ENCODE assay signal across 1 cellular context in the genomic region with DNA sequence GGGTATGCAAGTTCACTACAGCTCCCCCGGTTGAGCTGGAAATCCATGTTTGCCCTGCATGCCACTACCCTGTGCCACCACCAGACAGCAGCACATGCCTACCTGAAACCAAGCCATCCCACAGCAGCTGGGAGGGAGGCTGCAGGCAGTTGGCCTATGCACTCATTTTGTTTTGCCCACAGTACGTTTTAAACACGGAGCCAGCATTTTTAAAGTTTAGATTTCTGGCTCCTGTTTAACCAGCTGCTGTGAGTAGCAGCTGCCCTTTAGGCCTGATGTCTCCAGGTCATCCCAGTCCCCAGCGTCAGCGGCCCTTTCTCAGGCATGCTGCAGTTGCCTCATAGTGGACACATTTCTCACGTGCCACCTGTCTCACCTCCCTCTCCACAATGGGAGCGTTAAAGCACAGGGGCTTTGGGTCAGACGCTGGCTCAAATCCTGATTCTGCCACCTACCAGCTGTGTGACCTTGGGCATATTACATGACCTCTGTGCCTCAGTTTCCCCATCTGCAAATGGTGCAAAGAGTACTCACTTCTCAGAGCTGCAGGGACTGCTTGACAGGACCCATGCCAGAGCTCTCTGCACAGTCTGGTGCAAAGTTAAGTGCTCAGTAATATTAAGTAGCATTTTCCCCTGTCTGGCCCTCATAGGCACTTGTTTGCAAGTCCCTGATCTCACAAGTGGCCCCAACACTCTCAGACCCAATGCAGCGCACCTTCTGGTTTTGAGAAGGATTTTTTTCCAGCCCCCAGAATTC.
TF ChIP-seq lines count a peak whose summit lies in the region.

No MANE protein-coding gene starts in this region.

TF ChIP-seq in HepG2, 621 proteins besides CTCF, POLR2A, EP300 and RAD21 (continued from another document and continues in another):
- TF ChIP-seq, protein P1, sequence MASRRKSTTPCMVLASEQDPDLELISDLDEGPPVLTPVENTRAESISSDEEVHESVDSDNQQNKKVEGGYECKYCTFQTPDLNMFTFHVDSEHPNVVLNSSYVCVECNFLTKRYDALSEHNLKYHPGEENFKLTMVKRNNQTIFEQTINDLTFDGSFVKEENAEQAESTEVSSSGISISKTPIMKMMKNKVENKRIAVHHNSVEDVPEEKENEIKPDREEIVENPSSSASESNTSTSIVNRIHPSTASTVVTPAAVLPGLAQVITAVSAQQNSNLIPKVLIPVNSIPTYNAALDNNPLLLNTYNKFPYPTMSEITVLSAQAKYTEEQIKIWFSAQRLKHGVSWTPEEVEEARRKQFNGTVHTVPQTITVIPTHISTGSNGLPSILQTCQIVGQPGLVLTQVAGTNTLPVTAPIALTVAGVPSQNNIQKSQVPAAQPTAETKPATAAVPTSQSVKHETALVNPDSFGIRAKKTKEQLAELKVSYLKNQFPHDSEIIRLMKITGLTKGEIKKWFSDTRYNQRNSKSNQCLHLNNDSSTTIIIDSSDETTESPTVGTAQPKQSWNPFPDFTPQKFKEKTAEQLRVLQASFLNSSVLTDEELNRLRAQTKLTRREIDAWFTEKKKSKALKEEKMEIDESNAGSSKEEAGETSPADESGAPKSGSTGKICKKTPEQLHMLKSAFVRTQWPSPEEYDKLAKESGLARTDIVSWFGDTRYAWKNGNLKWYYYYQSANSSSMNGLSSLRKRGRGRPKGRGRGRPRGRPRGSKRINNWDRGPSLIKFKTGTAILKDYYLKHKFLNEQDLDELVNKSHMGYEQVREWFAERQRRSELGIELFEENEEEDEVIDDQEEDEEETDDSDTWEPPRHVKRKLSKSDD (CRISPR knock-in tag; IDR thresholded peaks at IDR 0.05; ENCODE audit: low read depth) = 0 out of 2 replicates have a peak, but pooled peaks have one; percentile 72
- TF ChIP-seq ZNF256 (CRISPR knock-in tag; conservative IDR thresholded peaks at IDR 0.05) (no peak), NR2F2 (IDR thresholded peaks at IDR 0.05; ENCODE audit: borderline replicate concordance, low read depth) (no peak), ELF4 (CRISPR knock-in tag; IDR thresholded peaks at IDR 0.05; ENCODE audit: borderline replicate concordance) (no peak; the same call in 1 of the 2 replicates), HMGA1 (CRISPR knock-in tag; conservative IDR thresholded peaks at IDR 0.05) (no peak), ZMYM4 (CRISPR knock-in tag; IDR thresholded peaks at IDR 0.05) (peak; percentile 69; the same call in 1 of the 2 replicates), GLI4 (CRISPR knock-in tag; IDR thresholded peaks at IDR 0.05; ENCODE audit: borderline replicate concordance) (no peak; the same call in 1 of the 2 replicates), ZKSCAN8 (CRISPR knock-in tag; IDR thresholded peaks at IDR 0.05; ENCODE audit: borderline replicate concordance) (no peak), PTBP1 (IDR thresholded peaks at IDR 0.05; ENCODE audit: low read depth, low read length, poor library complexity, severe bottlenecking) (no peak), HMG20B (CRISPR knock-in tag; conservative IDR thresholded peaks at IDR 0.05) (no peak), HNRNPK (IDR thresholded peaks at IDR 0.05; ENCODE audit: low read depth, low read length, poor library complexity, severe bottlenecking) (no peak), PAWR (CRISPR knock-in tag; IDR thresholded peaks at IDR 0.05; ENCODE audit: borderline replicate concordance) (no peak), ZNF264 (CRISPR knock-in tag; IDR thresholded peaks at IDR 0.05) (no peak), PHF20 (CRISPR knock-in tag; IDR thresholded peaks at IDR 0.05) (no peak), ATF7-NPFF (CRISPR knock-in tag; IDR thresholded peaks at IDR 0.05; ENCODE audit: low read depth) (no peak), ZFP36L2 (CRISPR knock-in tag; IDR thresholded peaks at IDR 0.05) (no peak), KDM2A (CRISPR knock-in tag; IDR thresholded peaks at IDR 0.05; ENCODE audit: borderline replicate concordance, low read depth) (peak; percentile 93; the same call in 1 of the 2 replicates), ZNF7 (CRISPR knock-in tag; IDR thresholded peaks at IDR 0.05) (no peak), ATF7 (IDR thresholded peaks at IDR 0.05) (no peak), ATF7 (CRISPR knock-in tag; IDR thresholded peaks at IDR 0.05) (no peak), ZFP37 (CRISPR knock-in tag; IDR thresholded peaks at IDR 0.05; ENCODE audit: borderline replicate concordance) (no peak), ZFX (CRISPR knock-in tag; IDR thresholded peaks at IDR 0.05; ENCODE audit: low read depth) (peak; percentile 74; the same call in 1 of the 2 replicates), FOXP1 (IDR thresholded peaks at IDR 0.05) (no peak), FOXP1 (CRISPR knock-in tag; IDR thresholded peaks at IDR 0.05) (no peak), KMT2A (CRISPR knock-in tag; IDR thresholded peaks at IDR 0.05) (no peak), RBFOX2 (IDR thresholded peaks at IDR 0.05; ENCODE audit: low read depth, low read length) (no peak), TBL1XR1 (IDR thresholded peaks at IDR 0.05; ENCODE audit: borderline replicate concordance, low read length, partially characterized antibody) (peak; percentile 41), NR2F1 (CRISPR knock-in tag; IDR thresholded peaks at IDR 0.05) (peak; percentile 11 to 43; a peak in 1 of 4 replicates), ZFP82 (CRISPR knock-in tag; IDR thresholded peaks at IDR 0.05; ENCODE audit: borderline replicate concordance) (no peak), ZNF354B (CRISPR knock-in tag; IDR thresholded peaks at IDR 0.05) (no peak), ISL2 (CRISPR knock-in tag; IDR thresholded peaks at IDR 0.05) (no peak), ZNF720 (CRISPR knock-in tag; IDR thresholded peaks at IDR 0.05) (no peak), LCORL (IDR thresholded peaks at IDR 0.05) (no peak), LCORL (CRISPR knock-in tag; IDR thresholded peaks at IDR 0.05) (peak; percentile 97), ZBTB1 (CRISPR knock-in tag; IDR thresholded peaks at IDR 0.05; ENCODE audit: borderline replicate concordance) (no peak), ZNF30 (CRISPR knock-in tag; IDR thresholded peaks at IDR 0.05) (no peak), ZNF44 (CRISPR knock-in tag; IDR thresholded peaks at IDR 0.05) (no peak), ZNF33A (CRISPR knock-in tag; IDR thresholded peaks at IDR 0.05; ENCODE audit: borderline replicate concordance) (no peak), BORCS8-MEF2B (CRISPR knock-in tag; IDR thresholded peaks at IDR 0.05) (peak; percentile 71), ZNF446 (CRISPR knock-in tag; IDR thresholded peaks at IDR 0.05) (no peak), MEIS2 (CRISPR knock-in tag; IDR thresholded peaks at IDR 0.05) (no peak), NFATC3 (CRISPR knock-in tag; IDR thresholded peaks at IDR 0.05) (no peak)
- TF ChIP-seq, protein P2, sequence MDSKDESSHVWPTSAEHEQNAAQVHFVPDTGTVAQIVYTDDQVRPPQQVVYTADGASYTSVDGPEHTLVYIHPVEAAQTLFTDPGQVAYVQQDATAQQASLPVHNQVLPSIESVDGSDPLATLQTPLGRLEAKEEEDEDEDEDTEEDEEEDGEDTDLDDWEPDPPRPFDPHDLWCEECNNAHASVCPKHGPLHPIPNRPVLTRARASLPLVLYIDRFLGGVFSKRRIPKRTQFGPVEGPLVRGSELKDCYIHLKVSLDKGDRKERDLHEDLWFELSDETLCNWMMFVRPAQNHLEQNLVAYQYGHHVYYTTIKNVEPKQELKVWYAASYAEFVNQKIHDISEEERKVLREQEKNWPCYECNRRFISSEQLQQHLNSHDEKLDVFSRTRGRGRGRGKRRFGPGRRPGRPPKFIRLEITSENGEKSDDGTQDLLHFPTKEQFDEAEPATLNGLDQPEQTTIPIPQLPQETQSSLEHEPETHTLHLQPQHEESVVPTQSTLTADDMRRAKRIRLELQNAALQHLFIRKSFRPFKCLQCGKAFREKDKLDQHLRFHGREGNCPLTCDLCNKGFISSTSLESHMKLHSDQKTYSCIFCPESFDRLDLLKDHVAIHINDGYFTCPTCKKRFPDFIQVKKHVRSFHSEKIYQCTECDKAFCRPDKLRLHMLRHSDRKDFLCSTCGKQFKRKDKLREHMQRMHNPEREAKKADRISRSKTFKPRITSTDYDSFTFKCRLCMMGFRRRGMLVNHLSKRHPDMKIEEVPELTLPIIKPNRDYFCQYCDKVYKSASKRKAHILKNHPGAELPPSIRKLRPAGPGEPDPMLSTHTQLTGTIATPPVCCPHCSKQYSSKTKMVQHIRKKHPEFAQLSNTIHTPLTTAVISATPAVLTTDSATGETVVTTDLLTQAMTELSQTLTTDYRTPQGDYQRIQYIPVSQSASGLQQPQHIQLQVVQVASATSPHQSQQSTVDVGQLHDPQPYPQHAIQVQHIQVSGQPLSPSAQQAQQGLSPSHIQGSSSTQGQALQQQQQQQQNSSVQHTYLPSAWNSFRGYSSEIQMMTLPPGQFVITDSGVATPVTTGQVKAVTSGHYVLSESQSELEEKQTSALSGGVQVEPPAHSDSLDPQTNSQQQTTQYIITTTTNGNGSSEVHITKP (CRISPR knock-in tag; IDR thresholded peaks at IDR 0.05; ENCODE audit: low read depth) = no peak
- TF ChIP-seq, protein P3, sequence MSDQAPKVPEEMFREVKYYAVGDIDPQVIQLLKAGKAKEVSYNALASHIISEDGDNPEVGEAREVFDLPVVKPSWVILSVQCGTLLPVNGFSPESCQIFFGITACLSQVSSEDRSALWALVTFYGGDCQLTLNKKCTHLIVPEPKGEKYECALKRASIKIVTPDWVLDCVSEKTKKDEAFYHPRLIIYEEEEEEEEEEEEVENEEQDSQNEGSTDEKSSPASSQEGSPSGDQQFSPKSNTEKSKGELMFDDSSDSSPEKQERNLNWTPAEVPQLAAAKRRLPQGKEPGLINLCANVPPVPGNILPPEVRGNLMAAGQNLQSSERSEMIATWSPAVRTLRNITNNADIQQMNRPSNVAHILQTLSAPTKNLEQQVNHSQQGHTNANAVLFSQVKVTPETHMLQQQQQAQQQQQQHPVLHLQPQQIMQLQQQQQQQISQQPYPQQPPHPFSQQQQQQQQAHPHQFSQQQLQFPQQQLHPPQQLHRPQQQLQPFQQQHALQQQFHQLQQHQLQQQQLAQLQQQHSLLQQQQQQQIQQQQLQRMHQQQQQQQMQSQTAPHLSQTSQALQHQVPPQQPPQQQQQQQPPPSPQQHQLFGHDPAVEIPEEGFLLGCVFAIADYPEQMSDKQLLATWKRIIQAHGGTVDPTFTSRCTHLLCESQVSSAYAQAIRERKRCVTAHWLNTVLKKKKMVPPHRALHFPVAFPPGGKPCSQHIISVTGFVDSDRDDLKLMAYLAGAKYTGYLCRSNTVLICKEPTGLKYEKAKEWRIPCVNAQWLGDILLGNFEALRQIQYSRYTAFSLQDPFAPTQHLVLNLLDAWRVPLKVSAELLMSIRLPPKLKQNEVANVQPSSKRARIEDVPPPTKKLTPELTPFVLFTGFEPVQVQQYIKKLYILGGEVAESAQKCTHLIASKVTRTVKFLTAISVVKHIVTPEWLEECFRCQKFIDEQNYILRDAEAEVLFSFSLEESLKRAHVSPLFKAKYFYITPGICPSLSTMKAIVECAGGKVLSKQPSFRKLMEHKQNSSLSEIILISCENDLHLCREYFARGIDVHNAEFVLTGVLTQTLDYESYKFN (CRISPR knock-in tag; conservative IDR thresholded peaks at IDR 0.05) = peak; percentile 40; the same call in 1 of the 2 replicates
- TF ChIP-seq, protein P4, sequence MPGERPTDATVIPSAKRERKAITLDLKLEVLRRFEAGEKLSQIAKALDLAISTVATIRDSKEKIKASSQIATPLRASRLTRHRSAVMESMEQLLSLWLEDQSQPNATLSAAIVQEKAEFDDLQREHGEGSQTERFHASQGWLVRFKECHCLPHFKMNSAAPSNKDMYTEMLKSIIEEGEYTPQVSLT (CRISPR knock-in tag; IDR thresholded peaks at IDR 0.05; ENCODE audit: borderline replicate concordance, low read depth) = no peak
- TF ChIP-seq, protein P5, sequence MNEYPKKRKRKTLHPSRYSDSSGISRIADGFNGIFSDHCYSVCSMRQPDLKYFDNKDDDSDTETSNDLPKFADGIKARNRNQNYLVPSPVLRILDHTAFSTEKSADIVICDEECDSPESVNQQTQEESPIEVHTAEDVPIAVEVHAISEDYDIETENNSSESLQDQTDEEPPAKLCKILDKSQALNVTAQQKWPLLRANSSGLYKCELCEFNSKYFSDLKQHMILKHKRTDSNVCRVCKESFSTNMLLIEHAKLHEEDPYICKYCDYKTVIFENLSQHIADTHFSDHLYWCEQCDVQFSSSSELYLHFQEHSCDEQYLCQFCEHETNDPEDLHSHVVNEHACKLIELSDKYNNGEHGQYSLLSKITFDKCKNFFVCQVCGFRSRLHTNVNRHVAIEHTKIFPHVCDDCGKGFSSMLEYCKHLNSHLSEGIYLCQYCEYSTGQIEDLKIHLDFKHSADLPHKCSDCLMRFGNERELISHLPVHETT (CRISPR knock-in tag; conservative IDR thresholded peaks at IDR 0.05) = no peak; the same call in 1 of the 2 replicates
- TF ChIP-seq, protein P6, sequence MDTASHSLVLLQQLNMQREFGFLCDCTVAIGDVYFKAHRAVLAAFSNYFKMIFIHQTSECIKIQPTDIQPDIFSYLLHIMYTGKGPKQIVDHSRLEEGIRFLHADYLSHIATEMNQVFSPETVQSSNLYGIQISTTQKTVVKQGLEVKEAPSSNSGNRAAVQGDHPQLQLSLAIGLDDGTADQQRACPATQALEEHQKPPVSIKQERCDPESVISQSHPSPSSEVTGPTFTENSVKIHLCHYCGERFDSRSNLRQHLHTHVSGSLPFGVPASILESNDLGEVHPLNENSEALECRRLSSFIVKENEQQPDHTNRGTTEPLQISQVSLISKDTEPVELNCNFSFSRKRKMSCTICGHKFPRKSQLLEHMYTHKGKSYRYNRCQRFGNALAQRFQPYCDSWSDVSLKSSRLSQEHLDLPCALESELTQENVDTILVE (CRISPR knock-in tag; IDR thresholded peaks at IDR 0.05) = 0 out of 2 replicates have a peak, but pooled peaks have one; percentile 45
- TF ChIP-seq, protein P7, sequence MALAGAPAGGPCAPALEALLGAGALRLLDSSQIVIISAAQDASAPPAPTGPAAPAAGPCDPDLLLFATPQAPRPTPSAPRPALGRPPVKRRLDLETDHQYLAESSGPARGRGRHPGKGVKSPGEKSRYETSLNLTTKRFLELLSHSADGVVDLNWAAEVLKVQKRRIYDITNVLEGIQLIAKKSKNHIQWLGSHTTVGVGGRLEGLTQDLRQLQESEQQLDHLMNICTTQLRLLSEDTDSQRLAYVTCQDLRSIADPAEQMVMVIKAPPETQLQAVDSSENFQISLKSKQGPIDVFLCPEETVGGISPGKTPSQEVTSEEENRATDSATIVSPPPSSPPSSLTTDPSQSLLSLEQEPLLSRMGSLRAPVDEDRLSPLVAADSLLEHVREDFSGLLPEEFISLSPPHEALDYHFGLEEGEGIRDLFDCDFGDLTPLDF (CRISPR knock-in tag; IDR thresholded peaks at IDR 0.05) = no peak
- TF ChIP-seq, protein P8, sequence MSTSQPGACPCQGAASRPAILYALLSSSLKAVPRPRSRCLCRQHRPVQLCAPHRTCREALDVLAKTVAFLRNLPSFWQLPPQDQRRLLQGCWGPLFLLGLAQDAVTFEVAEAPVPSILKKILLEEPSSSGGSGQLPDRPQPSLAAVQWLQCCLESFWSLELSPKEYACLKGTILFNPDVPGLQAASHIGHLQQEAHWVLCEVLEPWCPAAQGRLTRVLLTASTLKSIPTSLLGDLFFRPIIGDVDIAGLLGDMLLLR (CRISPR knock-in tag; IDR thresholded peaks at IDR 0.05) = peak; percentile 53
- TF ChIP-seq, protein P9, sequence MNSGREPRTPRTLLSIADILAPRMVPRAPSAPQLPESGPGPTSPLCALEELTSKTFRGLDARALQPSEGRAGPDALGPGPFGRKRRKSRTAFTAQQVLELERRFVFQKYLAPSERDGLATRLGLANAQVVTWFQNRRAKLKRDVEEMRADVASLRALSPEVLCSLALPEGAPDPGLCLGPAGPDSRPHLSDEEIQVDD (CRISPR knock-in tag; IDR thresholded peaks at IDR 0.05; ENCODE audit: borderline replicate concordance) = no peak
